In the genomic region with DNA sequence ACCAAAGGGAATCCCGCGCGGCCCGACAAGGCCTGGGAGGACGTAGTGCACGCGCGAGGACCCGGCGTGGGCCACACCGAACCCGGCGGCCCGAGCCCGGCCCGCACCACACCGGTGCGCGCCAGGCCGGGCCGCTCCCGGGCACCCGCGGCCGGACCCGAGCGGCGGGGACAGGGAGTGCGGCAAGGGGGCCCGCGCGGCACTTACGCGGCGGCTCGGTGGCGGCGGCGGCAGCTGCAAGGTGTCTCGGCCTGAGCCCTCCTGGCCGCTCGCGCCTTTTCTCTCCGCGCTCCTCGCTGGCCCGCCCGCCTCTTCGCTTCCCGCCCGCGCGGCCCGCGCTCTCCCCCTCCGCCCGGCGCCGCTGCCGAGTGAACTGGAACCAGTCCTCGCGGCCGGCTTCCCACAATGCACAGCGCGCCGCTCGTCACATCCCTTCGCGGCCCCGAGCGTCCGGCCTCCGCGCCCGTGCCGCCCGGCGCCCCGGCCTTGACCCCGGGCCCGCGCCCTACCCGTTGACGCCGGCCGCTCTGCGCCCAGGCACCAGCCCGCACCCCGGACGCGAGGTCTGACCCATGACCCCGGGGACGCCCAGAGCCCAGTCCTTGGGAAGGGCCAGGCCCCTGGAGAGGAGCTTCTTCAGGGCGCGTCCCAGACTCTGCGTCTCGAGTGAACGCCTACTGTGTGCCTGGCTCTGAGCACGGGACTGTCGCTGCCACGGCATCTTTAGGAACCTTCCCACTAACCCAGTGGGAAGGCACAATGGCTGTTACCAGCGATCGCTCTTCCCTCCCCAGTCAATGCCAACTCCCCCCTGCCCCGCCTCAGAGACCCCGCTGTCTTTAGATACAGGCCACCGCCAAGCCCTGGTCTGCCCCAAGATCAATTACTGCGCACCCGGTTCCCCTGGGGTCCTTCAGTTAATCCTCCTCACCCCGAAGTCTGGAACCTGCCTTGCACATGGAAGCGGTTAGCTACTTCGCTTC, we compare ENCODE assay signal across 1 cellular context.
TF ChIP-seq lines count a peak whose summit lies in the region.

MACROH2A1 (minus strand) TSS at position 377 of the 983 bp plus-strand sequence. CDS start 10,138 bp downstream, outside the sequence.

TF ChIP-seq in GM12878, 131 proteins besides CTCF, POLR2A, EP300 and RAD21 (continued from another document):
- TF ChIP-seq ASH2L (IDR thresholded peaks at IDR 0.05; ENCODE audit: borderline replicate concordance, low read depth) (no peak), GATAD2B (conservative IDR thresholded peaks at IDR 0.05; ENCODE audit: low read depth) (peak; percentile 79; the same call in 1 of the 2 replicates), CREB1 (IDR thresholded peaks at IDR 0.05; ENCODE audit: low read depth) (peak; percentile 88), NRF1 (conservative IDR thresholded peaks at IDR 0.05; ENCODE audit: low read depth, low read length) (no peak), CEBPB (IDR thresholded peaks at IDR 0.05; ENCODE audit: borderline replicate concordance in 1 of 2, low read depth in 2 of 2, low read length in 2 of 2) (no peak), CHD4 (IDR thresholded peaks at IDR 0.05) (no peak), FOXK2 (IDR thresholded peaks at IDR 0.05) (no peak), SMC3 (IDR thresholded peaks at IDR 0.05; ENCODE audit: borderline replicate concordance, low read length) (no peak), SREBF1 (IDR thresholded peaks at IDR 0.05; ENCODE audit: low read length) (no peak), ZNF24 (IDR thresholded peaks at IDR 0.05) (no peak), YY1 (IDR thresholded peaks at IDR 0.05; ENCODE audit: low read depth, low read length) (0 out of 2 replicates have a peak, but pooled peaks have one; percentile 32), CHD2 (IDR thresholded peaks at IDR 0.05; ENCODE audit: borderline replicate concordance, low read depth, low read length) (peak; percentile 55; the same call in 1 of the 2 replicates), ATF7 (IDR thresholded peaks at IDR 0.05; ENCODE audit: low read depth) (no peak), USF1 (IDR thresholded peaks at IDR 0.05; ENCODE audit: borderline replicate concordance, extremely low read length, insufficient read depth, low read depth, low read length) (no peak), NR2C1 (IDR thresholded peaks at IDR 0.05) (peak; percentile 91), RUNX3 (IDR thresholded peaks at IDR 0.05; ENCODE audit: low read length) (no peak), ZNF274 (IDR thresholded peaks at IDR 0.05; ENCODE audit: insufficient read depth, insufficient read length) (no peak)
- TF ChIP-seq, protein P1, sequence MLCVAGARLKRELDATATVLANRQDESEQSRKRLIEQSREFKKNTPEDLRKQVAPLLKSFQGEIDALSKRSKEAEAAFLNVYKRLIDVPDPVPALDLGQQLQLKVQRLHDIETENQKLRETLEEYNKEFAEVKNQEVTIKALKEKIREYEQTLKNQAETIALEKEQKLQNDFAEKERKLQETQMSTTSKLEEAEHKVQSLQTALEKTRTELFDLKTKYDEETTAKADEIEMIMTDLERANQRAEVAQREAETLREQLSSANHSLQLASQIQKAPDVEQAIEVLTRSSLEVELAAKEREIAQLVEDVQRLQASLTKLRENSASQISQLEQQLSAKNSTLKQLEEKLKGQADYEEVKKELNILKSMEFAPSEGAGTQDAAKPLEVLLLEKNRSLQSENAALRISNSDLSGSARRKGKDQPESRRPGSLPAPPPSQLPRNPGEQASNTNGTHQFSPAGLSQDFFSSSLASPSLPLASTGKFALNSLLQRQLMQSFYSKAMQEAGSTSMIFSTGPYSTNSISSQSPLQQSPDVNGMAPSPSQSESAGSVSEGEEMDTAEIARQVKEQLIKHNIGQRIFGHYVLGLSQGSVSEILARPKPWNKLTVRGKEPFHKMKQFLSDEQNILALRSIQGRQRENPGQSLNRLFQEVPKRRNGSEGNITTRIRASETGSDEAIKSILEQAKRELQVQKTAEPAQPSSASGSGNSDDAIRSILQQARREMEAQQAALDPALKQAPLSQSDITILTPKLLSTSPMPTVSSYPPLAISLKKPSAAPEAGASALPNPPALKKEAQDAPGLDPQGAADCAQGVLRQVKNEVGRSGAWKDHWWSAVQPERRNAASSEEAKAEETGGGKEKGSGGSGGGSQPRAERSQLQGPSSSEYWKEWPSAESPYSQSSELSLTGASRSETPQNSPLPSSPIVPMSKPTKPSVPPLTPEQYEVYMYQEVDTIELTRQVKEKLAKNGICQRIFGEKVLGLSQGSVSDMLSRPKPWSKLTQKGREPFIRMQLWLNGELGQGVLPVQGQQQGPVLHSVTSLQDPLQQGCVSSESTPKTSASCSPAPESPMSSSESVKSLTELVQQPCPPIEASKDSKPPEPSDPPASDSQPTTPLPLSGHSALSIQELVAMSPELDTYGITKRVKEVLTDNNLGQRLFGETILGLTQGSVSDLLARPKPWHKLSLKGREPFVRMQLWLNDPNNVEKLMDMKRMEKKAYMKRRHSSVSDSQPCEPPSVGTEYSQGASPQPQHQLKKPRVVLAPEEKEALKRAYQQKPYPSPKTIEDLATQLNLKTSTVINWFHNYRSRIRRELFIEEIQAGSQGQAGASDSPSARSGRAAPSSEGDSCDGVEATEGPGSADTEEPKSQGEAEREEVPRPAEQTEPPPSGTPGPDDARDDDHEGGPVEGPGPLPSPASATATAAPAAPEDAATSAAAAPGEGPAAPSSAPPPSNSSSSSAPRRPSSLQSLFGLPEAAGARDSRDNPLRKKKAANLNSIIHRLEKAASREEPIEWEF (IDR thresholded peaks at IDR 0.05; ENCODE audit: insufficient replicate concordance, low read depth, low read length), result no peak
- TF ChIP-seq, protein P2, sequence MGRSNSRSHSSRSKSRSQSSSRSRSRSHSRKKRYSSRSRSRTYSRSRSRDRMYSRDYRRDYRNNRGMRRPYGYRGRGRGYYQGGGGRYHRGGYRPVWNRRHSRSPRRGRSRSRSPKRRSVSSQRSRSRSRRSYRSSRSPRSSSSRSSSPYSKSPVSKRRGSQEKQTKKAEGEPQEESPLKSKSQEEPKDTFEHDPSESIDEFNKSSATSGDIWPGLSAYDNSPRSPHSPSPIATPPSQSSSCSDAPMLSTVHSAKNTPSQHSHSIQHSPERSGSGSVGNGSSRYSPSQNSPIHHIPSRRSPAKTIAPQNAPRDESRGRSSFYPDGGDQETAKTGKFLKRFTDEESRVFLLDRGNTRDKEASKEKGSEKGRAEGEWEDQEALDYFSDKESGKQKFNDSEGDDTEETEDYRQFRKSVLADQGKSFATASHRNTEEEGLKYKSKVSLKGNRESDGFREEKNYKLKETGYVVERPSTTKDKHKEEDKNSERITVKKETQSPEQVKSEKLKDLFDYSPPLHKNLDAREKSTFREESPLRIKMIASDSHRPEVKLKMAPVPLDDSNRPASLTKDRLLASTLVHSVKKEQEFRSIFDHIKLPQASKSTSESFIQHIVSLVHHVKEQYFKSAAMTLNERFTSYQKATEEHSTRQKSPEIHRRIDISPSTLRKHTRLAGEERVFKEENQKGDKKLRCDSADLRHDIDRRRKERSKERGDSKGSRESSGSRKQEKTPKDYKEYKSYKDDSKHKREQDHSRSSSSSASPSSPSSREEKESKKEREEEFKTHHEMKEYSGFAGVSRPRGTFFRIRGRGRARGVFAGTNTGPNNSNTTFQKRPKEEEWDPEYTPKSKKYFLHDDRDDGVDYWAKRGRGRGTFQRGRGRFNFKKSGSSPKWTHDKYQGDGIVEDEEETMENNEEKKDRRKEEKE (IDR thresholded peaks at IDR 0.05), result no peak
- TF ChIP-seq, protein P3, sequence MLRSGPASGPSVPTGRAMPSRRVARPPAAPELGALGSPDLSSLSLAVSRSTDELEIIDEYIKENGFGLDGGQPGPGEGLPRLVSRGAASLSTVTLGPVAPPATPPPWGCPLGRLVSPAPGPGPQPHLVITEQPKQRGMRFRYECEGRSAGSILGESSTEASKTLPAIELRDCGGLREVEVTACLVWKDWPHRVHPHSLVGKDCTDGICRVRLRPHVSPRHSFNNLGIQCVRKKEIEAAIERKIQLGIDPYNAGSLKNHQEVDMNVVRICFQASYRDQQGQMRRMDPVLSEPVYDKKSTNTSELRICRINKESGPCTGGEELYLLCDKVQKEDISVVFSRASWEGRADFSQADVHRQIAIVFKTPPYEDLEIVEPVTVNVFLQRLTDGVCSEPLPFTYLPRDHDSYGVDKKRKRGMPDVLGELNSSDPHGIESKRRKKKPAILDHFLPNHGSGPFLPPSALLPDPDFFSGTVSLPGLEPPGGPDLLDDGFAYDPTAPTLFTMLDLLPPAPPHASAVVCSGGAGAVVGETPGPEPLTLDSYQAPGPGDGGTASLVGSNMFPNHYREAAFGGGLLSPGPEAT (IDR thresholded peaks at IDR 0.05; ENCODE audit: low read depth), result 0 out of 2 replicates have a peak, but pooled peaks have one; percentile 13
TF ChIP-seq in GM12878: peak in this region for 38.
